20 cellular contexts compared by ENCODE assay signal in the genomic region with DNA sequence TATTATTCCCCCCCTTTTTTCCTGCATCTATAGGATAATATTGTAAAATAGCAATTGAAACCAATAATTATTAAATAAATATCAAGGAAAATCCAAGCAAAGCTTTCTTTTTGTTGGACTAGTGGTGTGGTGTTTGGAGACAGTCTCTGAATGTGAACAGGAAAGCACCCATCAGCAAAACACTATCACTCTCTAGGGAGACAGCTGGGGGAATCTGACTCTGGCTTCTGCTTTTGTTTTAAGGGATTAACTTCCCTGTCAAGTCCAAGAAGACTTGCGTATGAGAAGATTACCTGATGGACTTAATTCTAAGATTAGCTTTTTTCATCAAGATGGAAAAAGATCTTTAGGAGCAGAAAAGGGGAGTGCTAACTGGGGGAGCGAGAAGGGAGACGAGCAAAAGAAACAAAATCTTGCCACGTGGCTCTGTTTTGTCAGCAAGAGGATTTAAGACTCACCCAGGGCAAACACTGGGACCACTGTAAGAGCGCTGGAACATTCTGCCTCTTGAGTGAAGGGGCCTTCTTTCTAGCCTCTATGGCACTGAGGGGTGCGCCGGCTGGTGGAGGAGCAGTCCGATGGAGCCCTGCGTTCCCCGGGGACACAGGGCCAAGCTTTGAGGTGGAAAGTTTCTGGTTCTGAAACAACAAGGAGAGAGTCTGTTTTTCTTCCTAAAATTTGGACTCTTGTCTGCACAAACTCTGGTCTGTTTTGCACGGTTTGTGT. TPM values are rescaled to one million over a fixed set of nuclear protein-coding genes. Genes with fewer than 3 reads are reported as not detected.
DNase-seq lines count a peak whose midpoint lies in the region; ATAC-seq and TF ChIP-seq lines count a peak whose summit lies in the region.
"Had no signal": no experiment of that assay in that cellular context is flagged by ENCODE, and none has a peak within 500 bp of the region (broad histone marks: within the 10 kb centered on the region; RNA-seq: fewer than 3 reads in every experiment).

No MANE protein-coding gene starts in this region.

- H3K4me3 ChIP-seq in HUES6 (ENCODE audit: low read depth, low read length): no peak overlapping the region
- H3K4me3 ChIP-seq in Panc1 (ENCODE audit: low read depth in 2 of 2, low read length in 2 of 2): no peak overlapping the region
- H3K4me3 ChIP-seq: GM23248, hepatocyte had no signal

- in situ Hi-C loops in Panc1 (cut with HindIII; ENCODE audit: low pct_unique_long_range_greater_than_20kb, low sequenced_read_pairs): no loop called here

- H3K9ac ChIP-seq in HUES6 (ENCODE audit: low read length): no peak overlapping the region
- H3K9ac ChIP-seq: GM23248 had no signal

- POLR2A ChIA-PET in Panc1 (lab: Charles Lee): no interaction called here

- H3K27ac ChIP-seq in HUES6 (ENCODE audit: low read depth, low read length) (0 out of 2 replicates have a peak overlapping the region, but pooled peaks have one; percentile 33), Panc1 (ENCODE audit: low read length) (no peak overlapping the region), substantia nigra (ENCODE audit: low read depth, low read length, poor library complexity, severe bottlenecking) (peak overlapping the region; percentile 69), foreskin keratinocyte (no peak overlapping the region)
- H3K27ac ChIP-seq: GM23248, hepatocyte, RWPE1 had no signal

- intact Hi-C loops in Panc1 (cut with micrococcal nuclease; ENCODE audit: unreplicated experiment) (no loop called here), head of caudate nucleus (cut with DNase I) (no loop called here)

- no peaks in the 10 kb centered on the region for H3K27me3 ChIP-seq in HUES6 (ENCODE audit: control insufficient read depth, insufficient read depth, low read length)
- H3K27me3 ChIP-seq in Panc1 (ENCODE audit: control insufficient read depth, insufficient read depth, low read length): no peaks in the 10 kb centered on the region
- no peaks in the 10 kb centered on the region for H3K27me3 ChIP-seq in foreskin keratinocyte
- H3K27me3 ChIP-seq: hepatocyte had no signal

- H3K9me3 ChIP-seq in HUES6 (ENCODE audit: control insufficient read depth, insufficient read depth, low read depth, low read length) (peaks cover 15% of the 10 kb centered on the region), Panc1 (ENCODE audit: control insufficient read depth, insufficient read depth, low read depth, low read length) (no peaks in the 10 kb centered on the region)

- TF ChIP-seq CTCF in Panc1 (IDR thresholded peaks at IDR 0.05) (no peak), foreskin keratinocyte (conservative IDR thresholded peaks at IDR 0.05) (no peak)

- no peaks in the 10 kb centered on the region for H3K4me1 ChIP-seq in HUES6 (ENCODE audit: control insufficient read depth, insufficient read depth, low read length)
- H3K4me1 ChIP-seq in Panc1 (ENCODE audit: control insufficient read depth, insufficient read depth, low read length): no peaks in the 10 kb centered on the region
- peaks cover 6% of the 10 kb centered on the region for H3K4me1 ChIP-seq in foreskin keratinocyte

- ATAC-seq in Panc1: no peak
- ATAC-seq in foreskin keratinocyte: no peak
- ATAC-seq in HG02759 (IDR thresholded peaks at IDR 0.05; ENCODE audit: unreplicated experiment): no peak
- ATAC-seq: left ventricle myocardium superior had no signal

- CTCF ChIA-PET in Panc1 (lab: Charles Lee): no interaction called here

- TSS peak; percentile 80 for BruUV-seq in Panc1 (replicated peaks; lab: Mats Ljungman, UMichigan)

- DNase-seq in Panc1 (ENCODE audit: low read depth, low spot score): no peak
- peak in 33 of 42 donors; percentile 12 to 73 (median 41) for DNase-seq in head of caudate nucleus
- DNase-seq in substantia nigra (lab: John Stamatoyannopoulos, UW): peak in 16 of 49 donors; percentile 4 to 37 (median 24)
- DNase-seq in foreskin keratinocyte: no peak
- no peak for DNase-seq in foreskin melanocyte
- DNase-seq in AG08395 (ENCODE audit: low spot score): no peak
- DNase-seq: activated naive CD8-positive, alpha-beta T cell treated with anti-CD3 and anti-CD28 coated beads, Interleukin-2, amount 10 ng/mL, durations not matched to agents 7 days and 5 days; activated T-cell treated with anti-CD3 and anti-CD28 coated beads, Interleukin-2, amount 50 U/mL, for 24 hours; Calu3; cortex of kidney; EL; GM23248; left ventricle myocardium superior; NCI-H2029; NCI-H226; T-helper 9 cell had no signal

- H3K36me3 ChIP-seq in HUES6 (ENCODE audit: control insufficient read depth, insufficient read depth, low read length) (peaks cover 55% of the 10 kb centered on the region), Panc1 (ENCODE audit: control insufficient read depth, insufficient read depth, low read length) (peaks cover 8% of the 10 kb centered on the region; the same call in 1 of the 2 replicates)

RNA-seq across cellular contexts. Expression of gene TULP4, which starts 0.6 kb away (rescaled TPM):
- total RNA-seq in Panc1 (2021; ENCODE audit: unreplicated experiment): 105 TPM
- 12.6 TPM for polyA plus RNA-seq in Panc1 (2012; ENCODE audit: insufficient read length)
- 40.9 and 50.0 TPM in 2 replicates for total RNA-seq in foreskin keratinocyte
- polyA plus RNA-seq in foreskin keratinocyte: 2.0 and 2.2 TPM in 2 replicates

Comparison
In these comparisons a context has a peak if more than half of its experiments do, and no peak if none do; other contexts are left out.
1. H3K27ac ChIP-seq: peak in HUES6 (single experiment) and substantia nigra (single experiment); none in Panc1 (single experiment) and foreskin keratinocyte (single experiment).
2. DNase-seq: peak in head of caudate nucleus (33 of 42); none in Panc1 (single experiment), foreskin keratinocyte (0 of 2), foreskin melanocyte (single experiment) and AG08395 (single experiment).